2 cellular contexts compared by ENCODE assay signal in the genomic region with DNA sequence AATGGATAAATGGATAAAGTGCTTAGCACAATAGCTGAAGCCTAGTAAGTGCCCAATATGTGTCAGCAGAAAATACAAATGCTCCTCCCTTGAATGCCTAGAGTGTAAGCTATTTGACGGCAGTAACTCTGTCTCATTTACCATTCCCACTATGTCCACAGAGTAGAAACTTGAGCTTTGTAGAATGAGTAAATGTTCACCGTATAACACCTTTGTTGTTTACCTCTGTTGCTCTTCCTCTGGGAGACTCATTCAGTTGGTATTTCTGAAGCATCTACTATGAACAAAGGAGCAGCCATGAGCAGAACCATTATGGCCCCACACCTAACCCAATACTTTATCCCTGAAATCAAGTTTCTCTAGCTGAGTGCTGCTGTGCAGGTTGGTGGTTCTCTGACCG.
TF ChIP-seq lines count a peak whose summit lies in the region.

No MANE protein-coding gene starts in this region.

TF ChIP-seq in IMR-90, 13 proteins besides CTCF, POLR2A, EP300 and RAD21 (continued from another document):
- TF ChIP-seq, protein P1, sequence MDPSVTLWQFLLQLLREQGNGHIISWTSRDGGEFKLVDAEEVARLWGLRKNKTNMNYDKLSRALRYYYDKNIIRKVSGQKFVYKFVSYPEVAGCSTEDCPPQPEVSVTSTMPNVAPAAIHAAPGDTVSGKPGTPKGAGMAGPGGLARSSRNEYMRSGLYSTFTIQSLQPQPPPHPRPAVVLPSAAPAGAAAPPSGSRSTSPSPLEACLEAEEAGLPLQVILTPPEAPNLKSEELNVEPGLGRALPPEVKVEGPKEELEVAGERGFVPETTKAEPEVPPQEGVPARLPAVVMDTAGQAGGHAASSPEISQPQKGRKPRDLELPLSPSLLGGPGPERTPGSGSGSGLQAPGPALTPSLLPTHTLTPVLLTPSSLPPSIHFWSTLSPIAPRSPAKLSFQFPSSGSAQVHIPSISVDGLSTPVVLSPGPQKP (IDR thresholded peaks at IDR 0.05; ENCODE audit: borderline replicate concordance, low read depth, low read length), result no peak
- TF ChIP-seq SMC3 (IDR thresholded peaks at IDR 0.05; ENCODE audit: low read depth, low read length), result no peak
- TF ChIP-seq RFX5 (IDR thresholded peaks at IDR 0.05; ENCODE audit: low read depth, low read length), result no peak
- no peak for TF ChIP-seq MAZ (IDR thresholded peaks at IDR 0.05; ENCODE audit: borderline replicate concordance, low read depth, low read length)
TF ChIP-seq in IMR-90: peak in this region for 0.

TF ChIP-seq in GM23338, 12 proteins besides CTCF, POLR2A, EP300 and RAD21 (continued from another document):
- TF ChIP-seq, protein P2, sequence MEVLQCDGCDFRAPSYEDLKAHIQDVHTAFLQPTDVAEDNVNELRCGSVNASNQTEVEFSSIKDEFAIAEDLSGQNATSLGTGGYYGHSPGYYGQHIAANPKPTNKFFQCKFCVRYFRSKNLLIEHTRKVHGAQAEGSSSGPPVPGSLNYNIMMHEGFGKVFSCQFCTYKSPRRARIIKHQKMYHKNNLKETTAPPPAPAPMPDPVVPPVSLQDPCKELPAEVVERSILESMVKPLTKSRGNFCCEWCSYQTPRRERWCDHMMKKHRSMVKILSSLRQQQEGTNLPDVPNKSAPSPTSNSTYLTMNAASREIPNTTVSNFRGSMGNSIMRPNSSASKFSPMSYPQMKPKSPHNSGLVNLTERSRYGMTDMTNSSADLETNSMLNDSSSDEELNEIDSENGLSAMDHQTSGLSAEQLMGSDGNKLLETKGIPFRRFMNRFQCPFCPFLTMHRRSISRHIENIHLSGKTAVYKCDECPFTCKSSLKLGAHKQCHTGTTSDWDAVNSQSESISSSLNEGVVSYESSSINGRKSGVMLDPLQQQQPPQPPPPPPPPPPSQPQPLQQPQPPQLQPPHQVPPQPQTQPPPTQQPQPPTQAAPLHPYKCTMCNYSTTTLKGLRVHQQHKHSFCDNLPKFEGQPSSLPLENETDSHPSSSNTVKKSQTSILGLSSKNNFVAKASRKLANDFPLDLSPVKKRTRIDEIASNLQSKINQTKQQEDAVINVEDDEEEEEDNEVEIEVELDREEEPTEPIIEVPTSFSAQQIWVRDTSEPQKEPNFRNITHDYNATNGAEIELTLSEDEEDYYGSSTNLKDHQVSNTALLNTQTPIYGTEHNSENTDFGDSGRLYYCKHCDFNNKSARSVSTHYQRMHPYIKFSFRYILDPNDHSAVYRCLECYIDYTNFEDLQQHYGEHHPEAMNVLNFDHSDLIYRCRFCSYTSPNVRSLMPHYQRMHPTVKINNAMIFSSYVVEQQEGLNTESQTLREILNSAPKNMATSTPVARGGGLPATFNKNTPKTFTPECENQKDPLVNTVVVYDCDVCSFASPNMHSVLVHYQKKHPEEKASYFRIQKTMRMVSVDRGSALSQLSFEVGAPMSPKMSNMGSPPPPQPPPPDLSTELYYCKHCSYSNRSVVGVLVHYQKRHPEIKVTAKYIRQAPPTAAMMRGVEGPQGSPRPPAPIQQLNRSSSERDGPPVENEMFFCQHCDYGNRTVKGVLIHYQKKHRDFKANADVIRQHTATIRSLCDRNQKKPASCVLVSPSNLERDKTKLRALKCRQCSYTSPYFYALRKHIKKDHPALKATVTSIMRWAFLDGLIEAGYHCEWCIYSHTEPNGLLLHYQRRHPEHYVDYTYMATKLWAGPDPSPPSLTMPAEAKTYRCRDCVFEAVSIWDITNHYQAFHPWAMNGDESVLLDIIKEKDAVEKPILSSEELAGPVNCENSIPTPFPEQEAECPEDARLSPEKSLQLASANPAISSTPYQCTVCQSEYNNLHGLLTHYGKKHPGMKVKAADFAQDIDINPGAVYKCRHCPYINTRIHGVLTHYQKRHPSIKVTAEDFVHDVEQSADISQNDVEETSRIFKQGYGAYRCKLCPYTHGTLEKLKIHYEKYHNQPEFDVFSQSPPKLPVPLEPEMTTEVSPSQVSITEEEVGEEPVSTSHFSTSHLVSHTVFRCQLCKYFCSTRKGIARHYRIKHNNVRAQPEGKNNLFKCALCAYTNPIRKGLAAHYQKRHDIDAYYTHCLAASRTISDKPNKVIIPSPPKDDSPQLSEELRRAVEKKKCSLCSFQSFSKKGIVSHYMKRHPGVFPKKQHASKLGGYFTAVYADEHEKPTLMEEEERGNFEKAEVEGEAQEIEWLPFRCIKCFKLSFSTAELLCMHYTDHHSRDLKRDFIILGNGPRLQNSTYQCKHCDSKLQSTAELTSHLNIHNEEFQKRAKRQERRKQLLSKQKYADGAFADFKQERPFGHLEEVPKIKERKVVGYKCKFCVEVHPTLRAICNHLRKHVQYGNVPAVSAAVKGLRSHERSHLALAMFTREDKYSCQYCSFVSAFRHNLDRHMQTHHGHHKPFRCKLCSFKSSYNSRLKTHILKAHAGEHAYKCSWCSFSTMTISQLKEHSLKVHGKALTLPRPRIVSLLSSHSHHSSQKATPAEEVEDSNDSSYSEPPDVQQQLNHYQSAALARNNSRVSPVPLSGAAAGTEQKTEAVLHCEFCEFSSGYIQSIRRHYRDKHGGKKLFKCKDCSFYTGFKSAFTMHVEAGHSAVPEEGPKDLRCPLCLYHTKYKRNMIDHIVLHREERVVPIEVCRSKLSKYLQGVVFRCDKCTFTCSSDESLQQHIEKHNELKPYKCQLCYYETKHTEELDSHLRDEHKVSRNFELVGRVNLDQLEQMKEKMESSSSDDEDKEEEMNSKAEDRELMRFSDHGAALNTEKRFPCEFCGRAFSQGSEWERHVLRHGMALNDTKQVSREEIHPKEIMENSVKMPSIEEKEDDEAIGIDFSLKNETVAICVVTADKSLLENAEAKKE (CRISPR knock-in tag; IDR thresholded peaks at IDR 0.05), result no peak
- TF ChIP-seq ZNF114 (CRISPR knock-in tag; IDR thresholded peaks at IDR 0.05) (no peak), STAT1 (IDR thresholded peaks at IDR 0.05; ENCODE audit: unreplicated experiment) (no peak), EZH2 (IDR thresholded peaks at IDR 0.05; ENCODE audit: low read depth, unreplicated experiment) (no peak), ZNF331 (CRISPR knock-in tag; IDR thresholded peaks at IDR 0.05; ENCODE audit: low read depth) (no peak), CREB1 (CRISPR knock-in tag; IDR thresholded peaks at IDR 0.05; ENCODE audit: low read depth) (no peak), EZH2phosphoT487 (IDR thresholded peaks at IDR 0.05; ENCODE audit: unreplicated experiment) (no peak), POLR2AphosphoS5 (IDR thresholded peaks at IDR 0.05; ENCODE audit: low read depth) (no peak), JUNB (IDR thresholded peaks at IDR 0.05; ENCODE audit: unreplicated experiment) (no peak)
- TF ChIP-seq, protein P3, sequence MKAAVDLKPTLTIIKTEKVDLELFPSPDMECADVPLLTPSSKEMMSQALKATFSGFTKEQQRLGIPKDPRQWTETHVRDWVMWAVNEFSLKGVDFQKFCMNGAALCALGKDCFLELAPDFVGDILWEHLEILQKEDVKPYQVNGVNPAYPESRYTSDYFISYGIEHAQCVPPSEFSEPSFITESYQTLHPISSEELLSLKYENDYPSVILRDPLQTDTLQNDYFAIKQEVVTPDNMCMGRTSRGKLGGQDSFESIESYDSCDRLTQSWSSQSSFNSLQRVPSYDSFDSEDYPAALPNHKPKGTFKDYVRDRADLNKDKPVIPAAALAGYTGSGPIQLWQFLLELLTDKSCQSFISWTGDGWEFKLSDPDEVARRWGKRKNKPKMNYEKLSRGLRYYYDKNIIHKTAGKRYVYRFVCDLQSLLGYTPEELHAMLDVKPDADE (IDR thresholded peaks at IDR 0.05), result no peak
- TF ChIP-seq, protein P4, sequence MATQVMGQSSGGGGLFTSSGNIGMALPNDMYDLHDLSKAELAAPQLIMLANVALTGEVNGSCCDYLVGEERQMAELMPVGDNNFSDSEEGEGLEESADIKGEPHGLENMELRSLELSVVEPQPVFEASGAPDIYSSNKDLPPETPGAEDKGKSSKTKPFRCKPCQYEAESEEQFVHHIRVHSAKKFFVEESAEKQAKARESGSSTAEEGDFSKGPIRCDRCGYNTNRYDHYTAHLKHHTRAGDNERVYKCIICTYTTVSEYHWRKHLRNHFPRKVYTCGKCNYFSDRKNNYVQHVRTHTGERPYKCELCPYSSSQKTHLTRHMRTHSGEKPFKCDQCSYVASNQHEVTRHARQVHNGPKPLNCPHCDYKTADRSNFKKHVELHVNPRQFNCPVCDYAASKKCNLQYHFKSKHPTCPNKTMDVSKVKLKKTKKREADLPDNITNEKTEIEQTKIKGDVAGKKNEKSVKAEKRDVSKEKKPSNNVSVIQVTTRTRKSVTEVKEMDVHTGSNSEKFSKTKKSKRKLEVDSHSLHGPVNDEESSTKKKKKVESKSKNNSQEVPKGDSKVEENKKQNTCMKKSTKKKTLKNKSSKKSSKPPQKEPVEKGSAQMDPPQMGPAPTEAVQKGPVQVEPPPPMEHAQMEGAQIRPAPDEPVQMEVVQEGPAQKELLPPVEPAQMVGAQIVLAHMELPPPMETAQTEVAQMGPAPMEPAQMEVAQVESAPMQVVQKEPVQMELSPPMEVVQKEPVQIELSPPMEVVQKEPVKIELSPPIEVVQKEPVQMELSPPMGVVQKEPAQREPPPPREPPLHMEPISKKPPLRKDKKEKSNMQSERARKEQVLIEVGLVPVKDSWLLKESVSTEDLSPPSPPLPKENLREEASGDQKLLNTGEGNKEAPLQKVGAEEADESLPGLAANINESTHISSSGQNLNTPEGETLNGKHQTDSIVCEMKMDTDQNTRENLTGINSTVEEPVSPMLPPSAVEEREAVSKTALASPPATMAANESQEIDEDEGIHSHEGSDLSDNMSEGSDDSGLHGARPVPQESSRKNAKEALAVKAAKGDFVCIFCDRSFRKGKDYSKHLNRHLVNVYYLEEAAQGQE (IDR thresholded peaks at IDR 0.05; ENCODE audit: unreplicated experiment), result no peak
